33 cellular contexts compared by ENCODE assay signal in the genomic region with DNA sequence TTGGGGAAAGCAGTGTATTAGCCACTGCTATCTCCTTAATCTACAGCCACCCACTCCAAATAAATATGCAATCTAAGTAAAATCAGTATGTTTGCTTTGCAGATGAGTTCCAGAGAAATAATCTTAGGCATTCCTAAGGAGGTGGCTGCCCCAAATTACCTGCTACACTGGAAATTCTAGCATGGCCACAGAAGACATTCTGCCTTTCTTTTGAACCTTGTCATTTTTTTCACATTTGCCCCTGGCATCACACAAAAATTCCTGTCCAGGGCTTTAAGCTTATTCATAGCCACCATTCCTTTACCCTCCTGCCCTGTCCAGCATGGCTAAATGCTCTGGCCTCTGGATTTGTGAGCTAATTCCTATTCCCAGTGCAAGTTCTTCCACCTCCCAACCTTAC. TPM values are rescaled to one million over a fixed set of nuclear protein-coding genes. Genes with fewer than 3 reads are reported as not detected.
"Had no signal": no experiment of that assay in that cellular context is flagged by ENCODE, and none has a peak within 500 bp of the region (broad histone marks: within the 10 kb centered on the region; RNA-seq: fewer than 3 reads in every experiment).

No MANE protein-coding gene starts in this region.

- FAIRE-seq: endometrium had no signal

- H3K79me2 ChIP-seq: hepatocyte had no signal

- H3K4me3 ChIP-seq: adrenal gland, body of pancreas, cardiac muscle cell, colonic mucosa, esophagus muscularis mucosa, gastroesophageal sphincter, heart right ventricle, hepatocyte had no signal

- H3K4me1 ChIP-seq: colonic mucosa had no signal

- H3K9me3 ChIP-seq: adrenal gland, body of pancreas, colonic mucosa, gastroesophageal sphincter had no signal

- H3K27me3 ChIP-seq: body of pancreas, colonic mucosa, hepatocyte had no signal

- H3K36me3 Mint-ChIP-seq: activated naive CD8-positive, alpha-beta T cell treated with anti-CD3 and anti-CD28 coated beads for 36 hours had no signal

- H3K4me3 Mint-ChIP-seq: activated CD4-positive, alpha-beta memory T cell treated with anti-CD3 and anti-CD28 coated beads, Interleukin-2, amount 10 ng/mL, durations not matched to agents 7 days and 5 days; activated CD4-positive, alpha-beta T cell treated with anti-CD3 and anti-CD28 coated beads for 36 hours; activated CD4-positive, alpha-beta T cell treated with anti-CD3 and anti-CD28 coated beads, Interleukin-2, amount 10 ng/mL, durations not matched to agents 7 days and 5 days; activated naive CD4-positive, alpha-beta T cell treated with anti-CD3 and anti-CD28 coated beads for 36 hours; activated naive CD4-positive, alpha-beta T cell treated with anti-CD3 and anti-CD28 coated beads, Interleukin-2, amount 50 U/mL, for 24 hours; activated naive CD8-positive, alpha-beta T cell treated with anti-CD3 and anti-CD28 coated beads for 36 hours; activated naive CD8-positive, alpha-beta T cell treated with anti-CD3 and anti-CD28 coated beads, Interleukin-2, amount 50 U/mL, for 24 hours; activated T-cell treated with anti-CD3 and anti-CD28 coated beads, Interleukin-2, amount 50 U/mL, for 4 hours; activated T-helper 1 cell treated with anti-CD3 and anti-CD28 coated beads, Interleukin-12 subunit alpha, Interleukin-12 subunit beta, Interleukin-2, Interleukin-4 antibody, amounts not matched to agents 30 ng/mL and 10 ng/mL and 1 ng/mL, durations not matched to agents 14 hours and 24 hours and 36 hours; WTC11 had no signal

- H3K4me2 ChIP-seq: hepatocyte had no signal

- DNase-seq: activated CD4-positive, alpha-beta memory T cell treated with anti-CD3 and anti-CD28 coated beads, Interleukin-2, amount 10 ng/mL, durations not matched to agents 7 days and 5 days; activated CD4-positive, alpha-beta T cell treated with anti-CD3 and anti-CD28 coated beads for 36 hours; activated CD4-positive, alpha-beta T cell treated with anti-CD3 and anti-CD28 coated beads, Interleukin-2, amount 10 ng/mL, durations not matched to agents 7 days and 5 days; activated CD4-positive, alpha-beta T cell treated with anti-CD3 and anti-CD28 coated beads, Interleukin-2, amount 50 U/mL, for 4 hours; activated CD8-positive, alpha-beta memory T cell treated with anti-CD3 and anti-CD28 coated beads for 24 hours; activated effector memory CD4-positive, alpha-beta T cell treated with anti-CD3 and anti-CD28 coated beads, Interleukin-2, amount 50 U/mL, for 16 hours; activated naive CD4-positive, alpha-beta T cell treated with anti-CD3 and anti-CD28 coated beads for 36 hours; activated naive CD8-positive, alpha-beta T cell treated with anti-CD3 and anti-CD28 coated beads for 36 hours; activated naive CD8-positive, alpha-beta T cell treated with anti-CD3 and anti-CD28 coated beads, Interleukin-2, amount 50 U/mL, for 24 hours; activated T-cell treated with anti-CD3 and anti-CD28 coated beads, Interleukin-2, amount 50 U/mL, for 4 hours; adrenal gland; amygdala; aorta; body of pancreas; central memory CD4-positive, alpha-beta T cell; cerebellar nuclear complex; colonic mucosa; effector CD8-positive, alpha-beta T cell; foreskin melanocyte; heart right ventricle; T-helper 2 cell had no signal

- ATAC-seq: activated CD4-positive, alpha-beta T cell treated with anti-CD3 and anti-CD28 coated beads for 36 hours; activated CD4-positive, CD25-positive, alpha-beta regulatory T cell treated with anti-CD3 and anti-CD28 coated beads, Interleukin-2, amount 50 U/mL, for 24 hours; activated naive CD8-positive, alpha-beta T cell treated with anti-CD3 and anti-CD28 coated beads, Interleukin-2, amount 50 U/mL, for 24 hours; activated T-cell treated with anti-CD3 and anti-CD28 coated beads, Interleukin-2, amount 50 U/mL, for 4 hours; body of pancreas; gastroesophageal sphincter; heart right ventricle; WTC11 had no signal

- H3K27ac ChIP-seq: adrenal gland, body of pancreas, cardiac muscle cell, colonic mucosa, esophagus muscularis mucosa, gastroesophageal sphincter, heart right ventricle, hepatocyte, VCaP had no signal

- H2AFZ ChIP-seq: hepatocyte had no signal

- H3K9me3 Mint-ChIP-seq: activated CD4-positive, alpha-beta memory T cell treated with anti-CD3 and anti-CD28 coated beads, Interleukin-2, amount 10 ng/mL, durations not matched to agents 7 days and 5 days; activated CD4-positive, alpha-beta T cell treated with anti-CD3 and anti-CD28 coated beads, Interleukin-2, amount 10 ng/mL, durations not matched to agents 7 days and 5 days; activated naive CD4-positive, alpha-beta T cell treated with anti-CD3 and anti-CD28 coated beads for 36 hours; activated naive CD4-positive, alpha-beta T cell treated with anti-CD3 and anti-CD28 coated beads, Interleukin-2, amount 50 U/mL, for 24 hours; activated naive CD8-positive, alpha-beta T cell treated with anti-CD3 and anti-CD28 coated beads for 36 hours; activated naive CD8-positive, alpha-beta T cell treated with anti-CD3 and anti-CD28 coated beads, Interleukin-2, amount 50 U/mL, for 24 hours; activated T-cell treated with anti-CD3 and anti-CD28 coated beads, Interleukin-2, amount 50 U/mL, for 4 hours; activated T-helper 1 cell treated with anti-CD3 and anti-CD28 coated beads, Interleukin-12 subunit alpha, Interleukin-12 subunit beta, Interleukin-2, Interleukin-4 antibody, amounts not matched to agents 30 ng/mL and 10 ng/mL and 1 ng/mL, durations not matched to agents 14 hours and 24 hours and 36 hours; activated T-helper 2 cell treated with anti-CD3 and anti-CD28 coated beads, Interferon-gamma antibody, Interleukin-2, Interleukin-4, amounts not matched to agents 10 μg/mL and 5 μg/mL and 100 μg/mL, durations not matched to agents 14 hours and 24 hours and 36 hours had no signal

- H3K27ac Mint-ChIP-seq: activated CD4-positive, alpha-beta memory T cell treated with anti-CD3 and anti-CD28 coated beads, Interleukin-2, amount 10 ng/mL, durations not matched to agents 7 days and 5 days; activated CD4-positive, alpha-beta T cell treated with anti-CD3 and anti-CD28 coated beads for 36 hours; activated CD4-positive, alpha-beta T cell treated with anti-CD3 and anti-CD28 coated beads, Interleukin-2, amount 10 ng/mL, durations not matched to agents 7 days and 5 days; activated naive CD4-positive, alpha-beta T cell treated with anti-CD3 and anti-CD28 coated beads for 36 hours; activated naive CD4-positive, alpha-beta T cell treated with anti-CD3 and anti-CD28 coated beads, Interleukin-2, amount 50 U/mL, for 24 hours; activated naive CD8-positive, alpha-beta T cell treated with anti-CD3 and anti-CD28 coated beads for 36 hours; activated naive CD8-positive, alpha-beta T cell treated with anti-CD3 and anti-CD28 coated beads, Interleukin-2, amount 50 U/mL, for 24 hours; activated T-helper 1 cell treated with anti-CD3 and anti-CD28 coated beads, Interleukin-12 subunit alpha, Interleukin-12 subunit beta, Interleukin-2, Interleukin-4 antibody, amounts not matched to agents 30 ng/mL and 10 ng/mL and 1 ng/mL, durations not matched to agents 14 hours and 24 hours and 36 hours; activated T-helper 2 cell treated with anti-CD3 and anti-CD28 coated beads, Interferon-gamma antibody, Interleukin-2, Interleukin-4, amounts not matched to agents 10 μg/mL and 5 μg/mL and 100 μg/mL, durations not matched to agents 14 hours and 24 hours and 36 hours; WTC11 had no signal

- H3K36me3 ChIP-seq: adrenal gland, cardiac muscle cell, colonic mucosa, esophagus muscularis mucosa, gastroesophageal sphincter, heart right ventricle had no signal

RNA-seq across cellular contexts. Expression of a gene that starts 36.8 kb away (rescaled TPM):
- total RNA-seq: fibroblast of lung had no signal
- polyA plus RNA-seq: aorta, fibroblast of lung, hepatocyte had no signal
